15 cellular contexts compared by ENCODE assay signal in genomic region chr3:187456268-187456667, GRCh38.
A peak's percentile ranks its signal among the peaks of the same experiment; 100 is the strongest.
DNase-seq lines count a peak whose midpoint lies in the region; ATAC-seq, FAIRE-seq and TF ChIP-seq lines count a peak whose summit lies in the region.
"Had no signal": no experiment of that assay in that cellular context is flagged by ENCODE, and none has a peak within 500 bp of the region (broad histone marks: within the 10 kb centered on the region; RNA-seq: fewer than 3 reads in every experiment).

No MANE protein-coding gene starts in this region.

- TF ChIP-seq EP300 in gastroesophageal sphincter (IDR thresholded peaks at IDR 0.05): no peak

- no peak for TF ChIP-seq POLR2A in gastroesophageal sphincter (IDR thresholded peaks at IDR 0.05)

- H3K4me3 ChIP-seq in AG10803 (ENCODE audit: low read length) (no peak overlapping the region), fibroblast of pulmonary artery (replicated peaks; ENCODE audit: low read depth, low read length) (no peak overlapping the region), pancreas (no peak overlapping the region), gastroesophageal sphincter (no peak overlapping the region)
- H3K4me3 ChIP-seq: lower lobe of right lung, SK-N-MC, upper lobe of right lung had no signal

- no peak for FAIRE-seq in pancreas (lab: Jason Lieb, UNC)

- ATAC-seq in pancreas (no peak), GM21360 (IDR thresholded peaks at IDR 0.05; ENCODE audit: unreplicated experiment) (no peak), gastroesophageal sphincter (no peak)
- ATAC-seq: activated CD4-positive, CD25-positive, alpha-beta regulatory T cell treated with anti-CD3 and anti-CD28 coated beads, Interleukin-2, amount 50 U/mL, for 24 hours; lower lobe of right lung; upper lobe of right lung had no signal

- TF ChIP-seq CTCF in AG10803 (conservative IDR thresholded peaks at IDR 0.05; ENCODE audit: low read length) (no peak), fibroblast of pulmonary artery (IDR thresholded peaks at IDR 0.05; ENCODE audit: low read length, missing control alignments) (no peak), pancreas (IDR thresholded peaks at IDR 0.05) (no peak), gastroesophageal sphincter (IDR thresholded peaks at IDR 0.05) (no peak)

- WGBS in pancreas, 2 donors: 0 to 4% methylated on average over 1 of the region's 1 CpG
- WGBS in gastroesophageal sphincter (ENCODE audit: low coverage in 1 of 2), 2 donors: 0 to 29% methylated on average over 1 of the region's 1 CpG

- H3K27me3 ChIP-seq in pancreas: no peaks in the 10 kb centered on the region
- no peaks in the 10 kb centered on the region for H3K27me3 ChIP-seq in gastroesophageal sphincter
- H3K27me3 ChIP-seq: upper lobe of right lung had no signal

- H3K36me3 ChIP-seq in pancreas: no peaks in the 10 kb centered on the region
- no peaks in the 10 kb centered on the region for H3K36me3 ChIP-seq in gastroesophageal sphincter
- H3K36me3 ChIP-seq: lower lobe of right lung, upper lobe of right lung had no signal

- intact Hi-C loops in pancreas (cut with DNase I): no loop called here

- DNase-seq in AG10803 (ENCODE audit: low read depth) (peak; percentile 22), NCI-H82 treated with DMSO at 0.1 percent for 48 hours (lab: John Stamatoyannopoulos, UW; ENCODE audit: unreplicated experiment) (peak; percentile 60), fibroblast of pulmonary artery (ENCODE audit: low read depth) (peak; percentile 39), pancreas (peak in 4 of 6 donors; percentile 5 to 41 (median 26)), D341Med (ENCODE audit: low spot score) (no peak), SIG-M5 (lab: John Stamatoyannopoulos, UW) (no peak)
- DNase-seq: activated T-cell treated with anti-CD3 and anti-CD28 coated beads, Interleukin-2, amount 50 U/mL, for 48 hours; AML-193; lower lobe of right lung; NCI-H69; upper lobe of right lung had no signal

- H3K27ac ChIP-seq in pancreas (no peak overlapping the region), gastroesophageal sphincter (no peak overlapping the region)
- H3K27ac ChIP-seq: lower lobe of right lung, SK-N-MC, upper lobe of right lung had no signal

- no peaks in the 10 kb centered on the region for H3K4me1 ChIP-seq in pancreas
- no peaks in the 10 kb centered on the region for H3K4me1 ChIP-seq in gastroesophageal sphincter
- H3K4me1 ChIP-seq: lower lobe of right lung, upper lobe of right lung had no signal

- H3K9me3 ChIP-seq in pancreas: no peaks in the 10 kb centered on the region
- H3K9me3 ChIP-seq in gastroesophageal sphincter: no peaks in the 10 kb centered on the region
- H3K9me3 ChIP-seq: lower lobe of right lung, upper lobe of right lung had no signal

Comparison
In these comparisons a context has a peak if more than half of its experiments do, and no peak if none do; other contexts are left out.
1. DNase-seq: peak in AG10803 (single experiment), NCI-H82 treated with DMSO at 0.1 percent for 48 hours (single experiment), fibroblast of pulmonary artery (single experiment) and pancreas (4 of 6); none in D341Med (single experiment) and SIG-M5 (single experiment).